In the genomic region with DNA sequence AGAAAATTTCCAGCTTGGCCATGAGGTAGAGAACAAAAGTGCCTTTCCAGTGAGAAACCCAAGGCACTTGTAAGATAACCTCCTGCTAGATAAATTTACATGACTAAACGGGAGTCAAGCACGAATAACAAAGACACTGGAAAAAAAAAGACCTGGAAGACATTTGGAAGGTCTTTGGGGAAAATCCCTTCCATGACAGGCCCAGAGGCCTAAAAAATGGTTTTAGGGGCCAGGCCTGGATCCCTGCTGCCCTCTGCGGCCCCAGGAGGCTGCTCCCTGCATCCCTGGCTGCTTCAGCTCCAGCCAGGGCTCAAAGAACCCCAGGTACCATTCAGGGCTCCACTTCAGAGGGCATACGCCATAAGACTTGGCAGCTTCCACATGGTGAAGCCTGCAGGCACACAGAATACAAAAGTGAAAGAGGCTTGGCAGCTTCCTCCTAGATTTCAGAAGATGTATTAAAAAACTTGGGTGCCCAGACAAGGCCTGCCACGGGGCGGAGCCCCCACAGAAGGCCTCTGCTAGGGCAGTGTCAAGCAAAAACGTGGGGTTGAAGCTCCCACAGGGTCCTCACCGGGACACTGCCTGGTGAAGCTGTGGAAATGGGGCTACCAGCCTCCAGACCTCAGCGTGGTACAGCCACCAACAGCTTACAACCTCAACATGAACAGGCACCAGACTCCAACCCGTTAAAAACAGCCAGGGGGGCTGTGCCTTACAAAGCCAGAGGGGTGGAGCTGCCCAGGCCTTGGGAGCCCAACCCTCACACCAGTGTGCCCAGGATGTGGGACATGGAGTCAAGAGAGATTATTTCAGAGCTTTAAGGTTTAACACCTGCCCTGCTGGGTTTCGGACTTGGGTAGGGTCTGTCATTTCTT, we compare ENCODE assay signal across 11 cellular contexts.
DNase-seq lines count a peak whose midpoint lies in the region; ATAC-seq and TF ChIP-seq lines count a peak whose summit lies in the region.
"Had no signal": no experiment of that assay in that cellular context is flagged by ENCODE, and none has a peak within 500 bp of the region (broad histone marks: within the 10 kb centered on the region; RNA-seq: fewer than 3 reads in every experiment).

No MANE protein-coding gene starts in this region.

- intact Hi-C loops in cardiac septum (cut with DNase I) (no loop called here), aorta (cut with DNase I) (loop anchor here in 1 of 2 donors (10.0 kb wide), 1 partner anchor 58 kb away; no protein-coding TSS in a partner anchor)

- ATAC-seq in aorta (ENCODE audit: low FRiP score) = peak; percentile 9

- H3K27ac ChIP-seq in cardiac muscle cell (peak overlapping the region; percentile 62), iPS-20b (ENCODE audit: low read length) (peak overlapping the region; percentile 81), aorta (ENCODE audit: low read depth in 1 of 2, low read length in 2 of 2) (no peak overlapping the region)
- H3K27ac ChIP-seq: SK-N-MC had no signal

- WGBS in aorta, 2 donors = 69 to 77% methylated on average over 11 of the region's 11 CpGs

- H3K4me1 ChIP-seq in cardiac muscle cell (ENCODE audit: low read depth) (peaks cover 19% of the 10 kb centered on the region), iPS-20b (ENCODE audit: insufficient read depth, low read length) (peaks cover 30% of the 10 kb centered on the region; the same call in 1 of the 2 replicates), aorta (ENCODE audit: control insufficient read depth in 1 of 2, insufficient read depth in 2 of 2, low read length in 2 of 2) (no peaks in the 10 kb centered on the region)

- H3K9me3 ChIP-seq in cardiac muscle cell (ENCODE audit: low read depth) (no peaks in the 10 kb centered on the region), iPS-20b (ENCODE audit: insufficient read depth, low read depth, low read length) (no peaks in the 10 kb centered on the region), aorta (ENCODE audit: control insufficient read depth, low read length) (no peaks in the 10 kb centered on the region)

- peak overlapping the region; percentile 79; the same call in 1 of the 2 replicates for H3K9ac ChIP-seq in iPS-20b (ENCODE audit: low read depth, low read length)

- H3K4me3 ChIP-seq in cardiac muscle cell (no peak overlapping the region), iPS-20b (ENCODE audit: low read length) (peak overlapping the region; percentile 38; the same call in 1 of the 2 replicates), aorta (ENCODE audit: low read length in 2 of 2) (no peak overlapping the region)
- H3K4me3 ChIP-seq: SK-N-MC had no signal

- TF ChIP-seq CTCF in cardiac muscle cell (IDR thresholded peaks at IDR 0.05; ENCODE audit: low read depth, low read length) = no peak

- H3K36me3 ChIP-seq in cardiac muscle cell = no peaks in the 10 kb centered on the region
- H3K36me3 ChIP-seq in iPS-20b (ENCODE audit: insufficient read depth, low read depth, low read length) = no peaks in the 10 kb centered on the region
- H3K36me3 ChIP-seq in aorta (ENCODE audit: control insufficient read depth in 1 of 2, insufficient read depth in 2 of 2, low read length in 1 of 2) = no peaks in the 10 kb centered on the region

- DNase-seq in cardiac muscle cell (ENCODE audit: low read depth in 1 of 2, low spot score in 1 of 2) (no peak), cardiac septum (ENCODE audit: low spot score) (no peak), aorta (no peak), ecto neural progenitor cell (ENCODE audit: low spot score) (no peak), NCI-H524 treated with DMSO at 0.1 percent for 48 hours (lab: John Stamatoyannopoulos, UW) (no peak), NCI-H1048 (lab: John Stamatoyannopoulos, UW) (no peak)
- peak; percentile 26 for DNase-seq in activated CD8-positive, alpha-beta memory T cell treated with anti-CD3 and anti-CD28 coated beads, Interleukin-2, amount 50 U/mL, for 4 hours
- DNase-seq: AML-193, NCI-H1930 had no signal

- H3K27me3 ChIP-seq in cardiac muscle cell (no peaks in the 10 kb centered on the region), iPS-20b (ENCODE audit: insufficient read depth, low read length) (no peaks in the 10 kb centered on the region), aorta (ENCODE audit: control insufficient read depth in 1 of 2, insufficient read depth in 2 of 2, low read length in 1 of 2) (no peaks in the 10 kb centered on the region)

Comparison
In these comparisons a context has a peak if more than half of its experiments do, and no peak if none do; other contexts are left out.
1. H3K27ac ChIP-seq: peak in cardiac muscle cell (single experiment) and iPS-20b (single experiment); none in aorta (0 of 2).